In the genomic region with DNA sequence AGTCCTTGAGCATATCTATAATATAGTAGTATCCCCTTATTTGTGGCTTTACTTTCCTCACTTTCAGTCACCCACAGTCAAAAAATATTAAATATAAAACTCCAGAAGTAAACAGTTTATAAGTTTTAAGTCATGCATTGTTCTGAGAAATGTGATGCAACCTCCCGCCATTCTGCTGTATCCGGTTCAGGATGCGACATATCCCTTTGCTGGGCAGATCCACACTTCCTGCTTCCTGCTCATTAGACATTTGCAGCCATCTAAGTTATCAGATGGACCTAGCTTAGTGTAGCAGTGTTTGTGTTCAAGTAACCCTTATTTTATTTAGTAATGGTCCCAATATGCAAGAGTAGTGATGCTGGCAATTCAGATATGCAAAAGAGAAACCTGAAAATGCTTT, we compare ENCODE assay signal across 1 cellular context.
TF ChIP-seq lines count a peak whose summit lies in the region.

No MANE protein-coding gene starts in this region.

TF ChIP-seq in HEK293, 187 proteins besides CTCF, POLR2A, EP300 and RAD21 (continued from another document):
- TF ChIP-seq, protein P1, sequence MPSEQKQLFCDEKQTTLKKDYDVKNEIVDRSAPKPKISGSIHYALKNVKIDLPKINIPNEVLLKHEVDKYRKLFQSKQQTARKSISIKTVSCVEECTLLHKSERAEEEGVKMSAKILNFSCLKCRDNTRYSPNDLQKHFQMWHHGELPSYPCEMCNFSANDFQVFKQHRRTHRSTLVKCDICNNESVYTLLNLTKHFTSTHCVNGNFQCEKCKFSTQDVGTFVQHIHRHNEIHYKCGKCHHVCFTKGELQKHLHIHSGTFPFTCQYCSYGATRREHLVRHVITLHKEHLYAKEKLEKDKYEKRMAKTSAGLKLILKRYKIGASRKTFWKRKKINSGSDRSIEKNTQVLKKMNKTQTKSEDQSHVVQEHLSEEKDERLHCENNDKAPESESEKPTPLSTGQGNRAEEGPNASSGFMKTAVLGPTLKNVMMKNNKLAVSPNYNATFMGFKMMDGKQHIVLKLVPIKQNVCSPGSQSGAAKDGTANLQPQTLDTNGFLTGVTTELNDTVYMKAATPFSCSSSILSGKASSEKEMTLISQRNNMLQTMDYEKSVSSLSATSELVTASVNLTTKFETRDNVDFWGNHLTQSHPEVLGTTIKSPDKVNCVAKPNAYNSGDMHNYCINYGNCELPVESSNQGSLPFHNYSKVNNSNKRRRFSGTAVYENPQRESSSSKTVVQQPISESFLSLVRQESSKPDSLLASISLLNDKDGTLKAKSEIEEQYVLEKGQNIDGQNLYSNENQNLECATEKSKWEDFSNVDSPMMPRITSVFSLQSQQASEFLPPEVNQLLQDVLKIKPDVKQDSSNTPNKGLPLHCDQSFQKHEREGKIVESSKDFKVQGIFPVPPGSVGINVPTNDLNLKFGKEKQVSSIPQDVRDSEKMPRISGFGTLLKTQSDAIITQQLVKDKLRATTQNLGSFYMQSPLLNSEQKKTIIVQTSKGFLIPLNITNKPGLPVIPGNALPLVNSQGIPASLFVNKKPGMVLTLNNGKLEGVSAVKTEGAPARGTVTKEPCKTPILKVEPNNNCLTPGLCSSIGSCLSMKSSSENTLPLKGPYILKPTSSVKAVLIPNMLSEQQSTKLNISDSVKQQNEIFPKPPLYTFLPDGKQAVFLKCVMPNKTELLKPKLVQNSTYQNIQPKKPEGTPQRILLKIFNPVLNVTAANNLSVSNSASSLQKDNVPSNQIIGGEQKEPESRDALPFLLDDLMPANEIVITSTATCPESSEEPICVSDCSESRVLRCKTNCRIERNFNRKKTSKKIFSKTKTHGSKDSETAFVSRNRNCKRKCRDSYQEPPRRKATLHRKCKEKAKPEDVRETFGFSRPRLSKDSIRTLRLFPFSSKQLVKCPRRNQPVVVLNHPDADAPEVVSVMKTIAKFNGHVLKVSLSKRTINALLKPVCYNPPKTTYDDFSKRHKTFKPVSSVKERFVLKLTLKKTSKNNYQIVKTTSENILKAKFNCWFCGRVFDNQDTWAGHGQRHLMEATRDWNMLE (tag by site-specific recombination; conservative IDR thresholded peaks at IDR 0.05; ENCODE audit: low read depth), result peak; percentile 43; the same call in 1 of the 2 replicates
